14 cellular contexts compared by ENCODE assay signal in the genomic region with DNA sequence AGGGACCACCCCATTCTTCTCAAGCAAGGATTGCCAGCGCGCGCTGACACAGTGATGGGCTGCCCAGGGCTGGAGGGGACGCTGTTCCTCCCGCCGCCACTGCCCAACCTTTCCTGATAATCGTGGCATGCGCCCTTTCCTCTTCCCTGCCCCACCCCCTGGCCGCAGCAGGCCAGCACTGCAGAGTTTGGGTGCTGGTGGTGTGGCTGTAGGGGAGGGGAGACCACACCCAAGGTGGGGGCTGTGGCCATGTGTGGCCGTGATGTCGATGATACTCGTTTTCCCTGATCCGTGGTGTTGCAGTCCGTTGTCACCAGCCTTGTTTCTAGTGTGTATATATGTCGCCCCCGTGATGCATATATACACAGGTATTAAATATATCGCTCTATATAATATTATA. TPM values are rescaled to one million over a fixed set of nuclear protein-coding genes. Genes with fewer than 3 reads are reported as not detected.
A peak's percentile ranks its signal among the peaks of the same experiment; 100 is the strongest.
DNase-seq lines count a peak whose midpoint lies in the region; ATAC-seq, FAIRE-seq and TF ChIP-seq lines count a peak whose summit lies in the region.
"Had no signal": no experiment of that assay in that cellular context is flagged by ENCODE, and none has a peak within 500 bp of the region (broad histone marks: within the 10 kb centered on the region; RNA-seq: fewer than 3 reads in every experiment).

No MANE protein-coding gene starts in this region.

- peak overlapping the region; percentile 26 for H3K4me3 Mint-ChIP-seq in nephron progenitor cell
- H3K4me3 Mint-ChIP-seq: CD8-positive, alpha-beta memory T cell had no signal

- H4K91ac ChIP-seq in IMR-90 (ENCODE audit: insufficient read depth, low read depth, low read length): no peak overlapping the region

- POLR2A ChIA-PET in IMR-90 (lab: Charles Lee; ENCODE audit: unreplicated experiment): no interaction called here
- POLR2A ChIA-PET in K562 (lab: Yijun Ruan, JAX): interaction anchor here (1.0 kb wide), 1 partner anchor 8 kb away, joined by 3 read pairs; no protein-coding TSS in a partner anchor

- no peak overlapping the region for H2AK5ac ChIP-seq in IMR-90 (ENCODE audit: low read depth, low read length)

- H4K5ac ChIP-seq in IMR-90 (ENCODE audit: low read depth, low read length): no peak overlapping the region

- H3K27me3 ChIP-seq in cardiac muscle cell (no peaks in the 10 kb centered on the region), right cardiac atrium (ENCODE audit: control insufficient read depth, insufficient read depth) (no peaks in the 10 kb centered on the region), IMR-90 (ENCODE audit: control insufficient read depth, insufficient read depth, low read length) (no peaks in the 10 kb centered on the region), K562 (ENCODE audit: control insufficient read depth in 2 of 2, insufficient read depth in 2 of 2, low read length in 2 of 2) (no peaks in the 10 kb centered on the region), MG63 (no peaks in the 10 kb centered on the region)

- peak overlapping the region; percentile 82 for H2AK9ac ChIP-seq in IMR-90 (replicated peaks; ENCODE audit: low read depth, low read length, poor library complexity)

- CTCF ChIA-PET in IMR-90 (lab: Yijun Ruan, JAX) (no interaction called here), K562 (lab: Yijun Ruan, JAX; ENCODE audit: low intra/inter-chr PET ratio) (no interaction called here)

- in situ Hi-C loops in IMR-90 (cut with MboI; ENCODE audit: low sequenced_read_pairs): no loop called here
- in situ Hi-C loops in K562 (cut with MboI): no loop called here

- no peak overlapping the region for H4K8ac ChIP-seq in IMR-90 (ENCODE audit: low read depth in 2 of 2, low read length in 2 of 2)

- H2AFZ ChIP-seq in IMR-90 (replicated peaks; ENCODE audit: low read length, poor library complexity) (no peak overlapping the region), K562 (ENCODE audit: low read depth, low read length) (no peak overlapping the region)
- H2AFZ ChIP-seq: GM23248 had no signal

- no peak overlapping the region for H2BK5ac ChIP-seq in IMR-90 (ENCODE audit: low read depth, low read length, poor library complexity, severe bottlenecking)

- H3K9me1 ChIP-seq in IMR-90 (ENCODE audit: insufficient read depth, low read length): no peaks in the 10 kb centered on the region
- H3K9me1 ChIP-seq in K562 (ENCODE audit: control insufficient read depth, insufficient read depth, low read length): no peaks in the 10 kb centered on the region

- H3K36me3 Mint-ChIP-seq in nephron progenitor cell (ENCODE audit: low read depth): no peaks in the 10 kb centered on the region

- H3K9ac ChIP-seq in IMR-90 (ENCODE audit: low read depth, low read length): no peak overlapping the region
- peak overlapping the region in 1 of 2 experiments; percentile 61; a peak in 1 of 4 replicates for H3K9ac ChIP-seq in K562 (ENCODE audit: insufficient read depth in 1 of 2, low read depth in 2 of 2, low read length in 2 of 2)
- H3K9ac ChIP-seq: GM23248 had no signal

- H3K23ac ChIP-seq in IMR-90 (ENCODE audit: low read depth, low read length): no peak overlapping the region

- 80% methylated on average over 17 of the region's 17 CpGs for WGBS in right cardiac atrium
- no CpG with 5 or more reads among the region's 17 CpGs for WGBS in IMR-90 (ENCODE audit: extremely low coverage in 2 of 2, insufficient read length in 1 of 2), 2 experiments
- WGBS in K562 (ENCODE audit: insufficient coverage, low coverage, missing lambda C conversion rate): 34% methylated on average over 11 of the region's 17 CpGs

- intact Hi-C loops in right cardiac atrium (cut with DNase I): no loop called here
- intact Hi-C loops in IMR-90 (cut with micrococcal nuclease): no loop called here
- intact Hi-C loops in K562 (cut with micrococcal nuclease): no loop called here

- peaks cover 42% of the 10 kb centered on the region for H3K4me1 Mint-ChIP-seq in nephron progenitor cell
- H3K4me1 Mint-ChIP-seq: CD8-positive, alpha-beta memory T cell had no signal

- H3K4me2 ChIP-seq in IMR-90 (ENCODE audit: low read depth, low read length) (no peak overlapping the region), K562 (ENCODE audit: insufficient read depth, low read length) (no peak overlapping the region)

- TF ChIP-seq CTCF in cardiac muscle cell (IDR thresholded peaks at IDR 0.05; ENCODE audit: low read depth, low read length) (no peak), IMR-90 (conservative IDR thresholded peaks at IDR 0.05; ENCODE audit: low read depth, low read length) (no peak), K562 (IDR thresholded peaks at IDR 0.05 in 2 of 3, conservative IDR thresholded peaks at IDR 0.05 in 1 of 3; ENCODE audit: insufficient read depth in 2 of 3, low read depth in 1 of 3, low read length in 3 of 3) (no peak; a peak in 1 of 6 replicates), nephron progenitor cell (IDR thresholded peaks at IDR 0.05) (no peak)

- H3K4ac ChIP-seq in IMR-90 (ENCODE audit: low read depth, low read length): no peak overlapping the region

- H4K20me1 ChIP-seq in IMR-90 (ENCODE audit: insufficient read depth, low read length) (peaks cover 15% of the 10 kb centered on the region; the same call in 1 of the 2 replicates), K562 (replicated peaks; ENCODE audit: control insufficient read depth, insufficient read depth, low read length) (no peaks in the 10 kb centered on the region)

- TF ChIP-seq POLR2A in IMR-90 (IDR thresholded peaks at IDR 0.05; ENCODE audit: low read depth, low read length) (no peak), K562 (conservative IDR thresholded peaks at IDR 0.05) (no peak)

- no peak overlapping the region for H3K18ac ChIP-seq in IMR-90 (ENCODE audit: low read depth, low read length)

- H3K36me3 ChIP-seq in cardiac muscle cell (peaks cover 21% of the 10 kb centered on the region), IMR-90 (ENCODE audit: control insufficient read depth, insufficient read depth, low read length) (peaks cover 62% of the 10 kb centered on the region), K562 (ENCODE audit: control insufficient read depth, insufficient read depth, low read length) (peaks cover 45% of the 10 kb centered on the region; the same call in 2 of the 3 replicates), MG63 (peaks cover 48% of the 10 kb centered on the region)

- H3K27ac ChIP-seq in cardiac muscle cell (peak overlapping the region; percentile 85), right cardiac atrium (ENCODE audit: low read length) (no peak overlapping the region), IMR-90 (ENCODE audit: insufficient read depth, low read length) (no peak overlapping the region), K562 (ENCODE audit: extremely low read depth, low read depth, low read length) (no peak overlapping the region)
- H3K27ac ChIP-seq: 22Rv1, GM23248 had no signal

- no peaks in the 10 kb centered on the region for H3K27me3 Mint-ChIP-seq in nephron progenitor cell (ENCODE audit: low read depth, poor library complexity)
- H3K27me3 Mint-ChIP-seq: CD8-positive, alpha-beta memory T cell had no signal

- no peaks in the 10 kb centered on the region for H3K9me3 Mint-ChIP-seq in nephron progenitor cell
- H3K9me3 Mint-ChIP-seq: CD8-positive, alpha-beta memory T cell had no signal

- no peak overlapping the region for H3K14ac ChIP-seq in IMR-90 (replicated peaks; ENCODE audit: low read depth, low read length)

- no peak overlapping the region for H2BK20ac ChIP-seq in IMR-90 (ENCODE audit: low read depth, low read length)

- ATAC-seq in right cardiac atrium: no peak
- ATAC-seq in IMR-90 (ENCODE audit: low read depth): no peak
- ATAC-seq in K562: peak; percentile 69
- ATAC-seq in HG02678 (IDR thresholded peaks at IDR 0.05; ENCODE audit: unreplicated experiment): no peak

- DNase-seq in cardiac muscle cell (ENCODE audit: low read depth in 1 of 2, low spot score in 1 of 2): no peak
- no peak for DNase-seq in right cardiac atrium
- no peak for DNase-seq in IMR-90
- DNase-seq in K562 (ENCODE audit: extremely low read depth in 1 of 4, low spot score in 3 of 4): peak; percentile 24 to 52 (median 38)
- DNase-seq in nephron progenitor cell: no peak
- no peak for DNase-seq in OCI-M2 (lab: John Stamatoyannopoulos, UW; ENCODE audit: unreplicated experiment)
- DNase-seq in MG63: no peak
- DNase-seq: CD8-positive, alpha-beta memory T cell; GM23248; H7 had no signal

- H3K79me2 ChIP-seq in K562 (ENCODE audit: control insufficient read depth, insufficient read depth, low read length): no peaks in the 10 kb centered on the region

- H2BK15ac ChIP-seq in IMR-90 (ENCODE audit: low read depth, low read length): no peak overlapping the region

- H3K4me1 ChIP-seq in cardiac muscle cell (ENCODE audit: low read depth): peaks cover 7% of the 10 kb centered on the region
- H3K4me1 ChIP-seq in right cardiac atrium (ENCODE audit: control insufficient read depth, insufficient read depth, low read length): no peaks in the 10 kb centered on the region
- no peaks in the 10 kb centered on the region for H3K4me1 ChIP-seq in IMR-90 (ENCODE audit: control insufficient read depth, insufficient read depth, low read length)
- H3K4me1 ChIP-seq in K562 (replicated peaks in 1 of 2; ENCODE audit: control insufficient read depth in 2 of 2, insufficient read depth in 2 of 2, low read length in 2 of 2): peaks cover 0 to 30% of the 10 kb centered on the region in 2 experiments; a peak in 4 of 5 replicates

- H3K27ac Mint-ChIP-seq in nephron progenitor cell: peak overlapping the region; percentile 99

- H2BK120ac ChIP-seq in IMR-90 (ENCODE audit: low read depth, low read length): no peak overlapping the region

- TF ChIP-seq EP300 in K562 (IDR thresholded peaks at IDR 0.05; ENCODE audit: low read length): no peak

- H3K9me3 ChIP-seq in cardiac muscle cell (ENCODE audit: low read depth) (no peaks in the 10 kb centered on the region), right cardiac atrium (ENCODE audit: control insufficient read depth, low read length) (no peaks in the 10 kb centered on the region), IMR-90 (ENCODE audit: control insufficient read depth, insufficient read depth, low read length) (peaks cover 2% of the 10 kb centered on the region; the same call in 1 of the 2 replicates), K562 (replicated peaks; ENCODE audit: control insufficient read depth, insufficient read depth, low read depth, low read length) (no peaks in the 10 kb centered on the region), MG63 (no peaks in the 10 kb centered on the region)

- H3K4me3 ChIP-seq in cardiac muscle cell: no peak overlapping the region
- no peak overlapping the region for H3K4me3 ChIP-seq in right cardiac atrium (ENCODE audit: low read length)
- no peak overlapping the region for H3K4me3 ChIP-seq in IMR-90 (ENCODE audit: insufficient read depth, low read depth, low read length)
- H3K4me3 ChIP-seq in K562: no peak overlapping the region
- H3K4me3 ChIP-seq in MG63: no peak overlapping the region
- H3K4me3 ChIP-seq: GM23248 had no signal

- H3K79me1 ChIP-seq in IMR-90 (ENCODE audit: low read depth in 1 of 2, low read length in 2 of 2): peaks cover 0 to 17% of the 10 kb centered on the region in 2 experiments; a peak in 2 of 4 replicates

- H3K56ac ChIP-seq in IMR-90 (ENCODE audit: extremely low read depth, insufficient read depth, low read length): no peak overlapping the region

- dilution Hi-C loops in IMR-90 (cut with HindIII; ENCODE audit: low sequenced_read_pairs, unreplicated experiment): no loop called here

- BruUV-seq in IMR-90 (replicated peaks; lab: Mats Ljungman, UMichigan): no TSS peak
- no TSS peak for BruUV-seq in K562 (replicated peaks; lab: Mats Ljungman, UMichigan)

- TF ChIP-seq RAD21 in IMR-90 (IDR thresholded peaks at IDR 0.05; ENCODE audit: low read length) (no peak), K562 (CRISPR knock-in tag; conservative IDR thresholded peaks at IDR 0.05 in 1 of 2, IDR thresholded peaks at IDR 0.05 in 1 of 2) (no peak)

- FAIRE-seq in K562 (lab: Jason Lieb, UNC): no peak
- FAIRE-seq: GM18507, HTR-8/SVneo had no signal

RNA-seq across cellular contexts. Expression of a gene that starts 22.8 kb away (rescaled TPM):
- total RNA-seq in cardiac muscle cell: 8.5 and 21.1 TPM in 2 replicates
- polyA plus RNA-seq in cardiac muscle cell: 4.0 and 20.4 TPM in 2 replicates
- total RNA-seq in right cardiac atrium: 10 to 100 TPM; 12.4 to 27.5 (median 22.6) TPM
- 22.1 TPM for polyA plus RNA-seq in right cardiac atrium
- 5.6 and 6.1 TPM in 2 replicates for total RNA-seq in IMR-90 (2012; rRNA removed)
- 11.6 and 14.4 TPM in 2 replicates for polyA plus RNA-seq in IMR-90 (2012; rRNA removed)
- polyA plus RNA-seq in IMR-90 (2012; cell fraction: cytosol; rRNA removed): 4.4 and 5.7 TPM in 2 replicates
- 4.7 and 8.8 TPM in 2 replicates for polyA plus RNA-seq in IMR-90 (2012; cell fraction: nucleus; rRNA removed; ENCODE audit: low replicate concordance)
- 1.4 and 6.6 TPM in 2 replicates for total RNA-seq in K562 (2011; cell fraction: chromatin; rRNA removed; ENCODE audit: low replicate concordance)
- total RNA-seq in K562 (2011; cell fraction: nucleolus; rRNA removed): 2.4 and 2.8 TPM in 2 replicates
- 1.9 and 3.0 TPM in 2 replicates for total RNA-seq in K562 (2011; cell fraction: nucleoplasm; rRNA removed)
- total RNA-seq in K562 (2014; rRNA removed): 1.2 and 2.0 TPM in 2 replicates
- 0.69 and 0.96 TPM in 2 replicates for total RNA-seq in K562 (2014; rRNA removed; fragmentation: Illumina TruSeq; extraction: Trizol)
- 0.68 and 0.76 TPM in 2 replicates for total RNA-seq in K562 (2015; rRNA removed; fragmentation: Illumina TruSeq; extraction: Trizol)
- 1.6 and 2.8 TPM in 2 replicates for total RNA-seq in K562 (2021)
- polyA plus RNA-seq in K562 (2011; rRNA removed): 3.1 and 3.2 TPM in 2 replicates
- polyA plus RNA-seq in K562 (2011; cell fraction: cytosol; rRNA removed): 1.4 and 4.5 TPM in 2 replicates
- 4.0 and 5.7 TPM in 2 replicates for polyA plus RNA-seq in K562 (2011; cell fraction: nucleus; rRNA removed)
- 0.30 and 0.72 TPM in 2 replicates for polyA plus RNA-seq in K562 (2012)
- 1.8 and 2.1 TPM in 2 replicates for polyA plus RNA-seq in K562 (2014; fragmentation: Illumina TruSeq; extraction: Trizol)
- polyA plus RNA-seq in K562 (2014; fragmentation: Nextera tagmentation; extraction: Ambion mirVana): under 1 TPM; 0.04 to 0.06 TPM
- 0.90 and 1.4 TPM in 2 replicates for polyA plus RNA-seq in K562 (2014; rRNA removed)
- 2.7 and 4.1 TPM in 2 replicates for polyA minus RNA-seq in K562 (2011; rRNA and poly(A)+ RNA removed)
- polyA minus RNA-seq in K562 (2011; cell fraction: cytosol; rRNA and poly(A)+ RNA removed): 0.67 and 1.4 TPM in 2 replicates
- polyA minus RNA-seq in K562 (2011; cell fraction: nucleus; rRNA and poly(A)+ RNA removed): 0.67 and 1.2 TPM in 2 replicates
- total RNA-seq in MG63 (2014; rRNA removed; shearing (Covaris generic); ENCODE audit: low replicate concordance): 6.1 and 6.4 TPM in 2 replicates

RNA-seq across cellular contexts. Expression of a gene that starts 57.6 kb away (rescaled TPM):
- 57.6 and 65.9 TPM in 2 replicates for total RNA-seq in cardiac muscle cell
- polyA plus RNA-seq in cardiac muscle cell: 7.2 and 7.4 TPM in 2 replicates
- 10 to 100 TPM; 35.4 to 43.5 (median 39.2) TPM for total RNA-seq in right cardiac atrium
- polyA plus RNA-seq in right cardiac atrium: 35.2 TPM
- 35.6 and 37.6 TPM in 2 replicates for total RNA-seq in IMR-90 (2012; rRNA removed)
- polyA plus RNA-seq in IMR-90 (2012; rRNA removed): 72.3 and 81.6 TPM in 2 replicates
- polyA plus RNA-seq in IMR-90 (2012; cell fraction: cytosol; rRNA removed): 45.0 and 67.7 TPM in 2 replicates
- polyA plus RNA-seq in IMR-90 (2012; cell fraction: nucleus; rRNA removed; ENCODE audit: low replicate concordance): 104 and 165 TPM in 2 replicates
- 34.7 and 75.0 TPM in 2 replicates for total RNA-seq in K562 (2011; cell fraction: chromatin; rRNA removed; ENCODE audit: low replicate concordance)
- total RNA-seq in K562 (2011; cell fraction: nucleolus; rRNA removed): 38.4 and 39.9 TPM in 2 replicates
- 35.9 and 42.2 TPM in 2 replicates for total RNA-seq in K562 (2011; cell fraction: nucleoplasm; rRNA removed)
- 35.2 and 41.1 TPM in 2 replicates for total RNA-seq in K562 (2014; rRNA removed)
- 13.5 and 16.5 TPM in 2 replicates for total RNA-seq in K562 (2014; rRNA removed; fragmentation: Illumina TruSeq; extraction: Trizol)
- 25.8 and 26.8 TPM in 2 replicates for total RNA-seq in K562 (2015; rRNA removed; fragmentation: Illumina TruSeq; extraction: Trizol)
- total RNA-seq in K562 (2021): 45.8 and 49.8 TPM in 2 replicates
- 19.0 and 25.6 TPM in 2 replicates for polyA plus RNA-seq in K562 (2011; rRNA removed)
- 18.6 and 31.1 TPM in 2 replicates for polyA plus RNA-seq in K562 (2011; cell fraction: cytosol; rRNA removed)
- polyA plus RNA-seq in K562 (2011; cell fraction: nucleus; rRNA removed): 50.3 and 65.2 TPM in 2 replicates
- polyA plus RNA-seq in K562 (2012): 35.9 and 39.0 TPM in 2 replicates
- 30.6 and 40.0 TPM in 2 replicates for polyA plus RNA-seq in K562 (2014; fragmentation: Illumina TruSeq; extraction: Trizol)
- polyA plus RNA-seq in K562 (2014; fragmentation: Nextera tagmentation; extraction: Ambion mirVana): under 1 TPM; 0.07 to 0.30 TPM
- 38.6 and 39.0 TPM in 2 replicates for polyA plus RNA-seq in K562 (2014; rRNA removed)
- polyA minus RNA-seq in K562 (2011; rRNA and poly(A)+ RNA removed): 13.3 and 17.7 TPM in 2 replicates
- 17.8 and 25.7 TPM in 2 replicates for polyA minus RNA-seq in K562 (2011; cell fraction: cytosol; rRNA and poly(A)+ RNA removed)
- 11.4 and 14.6 TPM in 2 replicates for polyA minus RNA-seq in K562 (2011; cell fraction: nucleus; rRNA and poly(A)+ RNA removed)
- total RNA-seq in MG63 (2014; rRNA removed; shearing (Covaris generic); ENCODE audit: low replicate concordance): 32.2 and 43.0 TPM in 2 replicates

Comparison
In these comparisons a context has a peak if more than half of its experiments do, and no peak if none do; other contexts are left out.
1. DNase-seq: peak in K562 (4 of 4); none in cardiac muscle cell (0 of 2), right cardiac atrium (0 of 3), IMR-90 (single experiment), nephron progenitor cell (single experiment), OCI-M2 (single experiment) and MG63 (single experiment).